ENCODE assay signal across 8 cellular contexts in the genomic region with DNA sequence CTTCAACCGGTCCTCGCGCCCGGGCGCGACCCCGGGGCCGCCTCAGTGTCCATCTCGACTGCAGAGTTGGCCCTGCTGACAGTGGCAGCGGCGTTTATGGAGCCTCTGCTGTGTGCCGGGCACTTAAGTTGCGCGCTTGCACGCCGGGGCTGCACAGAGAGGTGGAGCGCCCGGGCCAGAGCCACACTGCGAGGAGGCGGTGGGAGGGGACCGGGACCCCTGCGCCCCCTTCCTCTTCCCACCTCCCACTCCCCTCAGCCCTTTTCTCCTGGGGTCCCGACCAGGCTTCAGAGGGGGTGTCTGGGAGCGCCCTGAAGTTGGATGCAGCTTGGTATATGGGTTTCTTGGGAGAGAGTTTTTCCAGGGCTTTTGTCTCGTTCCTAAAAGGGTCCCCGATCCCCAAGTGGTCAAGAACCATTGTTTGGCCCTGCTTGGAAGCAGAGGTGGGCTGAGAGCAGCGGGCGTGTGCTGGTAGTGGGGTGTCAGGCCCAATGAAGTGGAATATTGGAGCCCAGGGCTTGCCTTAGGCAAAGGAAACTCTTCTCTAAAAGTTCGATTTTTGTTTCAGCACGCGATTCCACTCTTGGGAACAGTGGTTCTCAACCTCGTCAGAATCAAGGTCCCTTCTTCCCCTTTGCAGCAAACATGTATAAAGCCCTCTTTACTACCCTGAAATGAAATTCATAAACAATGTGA. TPM values are rescaled to one million over a fixed set of nuclear protein-coding genes. Genes with fewer than 3 reads are reported as not detected.
DNase-seq lines count a peak whose midpoint lies in the region; ATAC-seq lines count a peak whose summit lies in the region.

No MANE protein-coding gene starts in this region.

- no peaks in the 10 kb centered on the region for H3K36me3 ChIP-seq in iPS-18a (ENCODE audit: control insufficient read depth, low read depth, low read length)

- no peaks in the 10 kb centered on the region for H3K9me3 Mint-ChIP-seq in activated naive CD4-positive, alpha-beta T cell treated with anti-CD3 and anti-CD28 coated beads, Interleukin-2, amount 50 U/mL, for 72 hours

- H3K27me3 ChIP-seq in iPS-18a (ENCODE audit: control insufficient read depth, insufficient read depth, low read length): no peaks in the 10 kb centered on the region

- peak in 2 of 3 experiments; percentile 4 to 8 for DNase-seq in stimulated activated CD4-positive, alpha-beta T cell treated with anti-CD3 and anti-CD28 coated beads, TNF-alpha, amount 100 ng/mL, for 4 hours (ENCODE audit: low read depth in 3 of 3)
- no peak for DNase-seq in stimulated activated CD4-positive, alpha-beta T cell treated with anti-CD3 and anti-CD28 coated beads, Interleukin-12 subunit alpha, Interleukin-12 subunit beta, amount 100 ng/mL, for 4 hours
- no peak for DNase-seq in activated naive CD4-positive, alpha-beta T cell treated with anti-CD3 and anti-CD28 coated beads, Interleukin-2, amount 50 U/mL, for 72 hours (ENCODE audit: low spot score in 2 of 2)
- DNase-seq in stimulated activated CD8-positive, alpha-beta memory T cell treated with anti-CD3 and anti-CD28 coated beads, Interleukin-12 subunit alpha, Interleukin-12 subunit beta, amount 100 ng/mL, for 24 hours (ENCODE audit: extremely low read depth): peak; percentile 5
- DNase-seq in COLO829 (ENCODE audit: low spot score): no peak

- peak overlapping the region; percentile 61 for H3K4me3 ChIP-seq in iPS-18a (ENCODE audit: low read length)

- H3K4me1 ChIP-seq in iPS-18a (ENCODE audit: control insufficient read depth, low read depth, low read length): peaks cover 7% of the 10 kb centered on the region

- H3K9ac ChIP-seq in iPS-18a (ENCODE audit: low read length): peak overlapping the region; percentile 58

- peak overlapping the region; percentile 74 to 91 for H3K27ac Mint-ChIP-seq in activated naive CD4-positive, alpha-beta T cell treated with anti-CD3 and anti-CD28 coated beads, Interleukin-2, amount 50 U/mL, for 72 hours

- no peaks in the 10 kb centered on the region for H3K9me3 ChIP-seq in iPS-18a (ENCODE audit: control insufficient read depth, low read depth, low read length)

- ATAC-seq in HG03280 (IDR thresholded peaks at IDR 0.05; ENCODE audit: unreplicated experiment) (peak; percentile 27), HG03175 (IDR thresholded peaks at IDR 0.05; ENCODE audit: unreplicated experiment) (no peak)
- ATAC-seq in activated naive CD4-positive, alpha-beta T cell treated with anti-CD3 and anti-CD28 coated beads, Interleukin-2, amount 50 U/mL, for 72 hours: peak in 1 of 2 donors; percentile 44

- no peak overlapping the region for H3K27ac ChIP-seq in iPS-18a (ENCODE audit: low read length)

- H3K36me3 Mint-ChIP-seq in activated naive CD4-positive, alpha-beta T cell treated with anti-CD3 and anti-CD28 coated beads, Interleukin-2, amount 50 U/mL, for 72 hours: no peaks in the 10 kb centered on the region

RNA-seq across cellular contexts. Expression of gene MRTFB, which starts 0.6 kb away (rescaled TPM):
- 10 to 100 TPM; 14.6 to 18.6 TPM for total RNA-seq in activated naive CD4-positive, alpha-beta T cell treated with anti-CD3 and anti-CD28 coated beads, Interleukin-2, amount 50 U/mL, for 72 hours

Comparison
In these comparisons a context has a peak if more than half of its experiments do, and no peak if none do; other contexts are left out.
1. DNase-seq: peak in stimulated activated CD4-positive, alpha-beta T cell treated with anti-CD3 and anti-CD28 coated beads, TNF-alpha, amount 100 ng/mL, for 4 hours (2 of 3) and stimulated activated CD8-positive, alpha-beta memory T cell treated with anti-CD3 and anti-CD28 coated beads, Interleukin-12 subunit alpha, Interleukin-12 subunit beta, amount 100 ng/mL, for 24 hours (single experiment); none in stimulated activated CD4-positive, alpha-beta T cell treated with anti-CD3 and anti-CD28 coated beads, Interleukin-12 subunit alpha, Interleukin-12 subunit beta, amount 100 ng/mL, for 4 hours (single experiment), activated naive CD4-positive, alpha-beta T cell treated with anti-CD3 and anti-CD28 coated beads, Interleukin-2, amount 50 U/mL, for 72 hours (0 of 2) and COLO829 (single experiment).